In the genomic region with DNA sequence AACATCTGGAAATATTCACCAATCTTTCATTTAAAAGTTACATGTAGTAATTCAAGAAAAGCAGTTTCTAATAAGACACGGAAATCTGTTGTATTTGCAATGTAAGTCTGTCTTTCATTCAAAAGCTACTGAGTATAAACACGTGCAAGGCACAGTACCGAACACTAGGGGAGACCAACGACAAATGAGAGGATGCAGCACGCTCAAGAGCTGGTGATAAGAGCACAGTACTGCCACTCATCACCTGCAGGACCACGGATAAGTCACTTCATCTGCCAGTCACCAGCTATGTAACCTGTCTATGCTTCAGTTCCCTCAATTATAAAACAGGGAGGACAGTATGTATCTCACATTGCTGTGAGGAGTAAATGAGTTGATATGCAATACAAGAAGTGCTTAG, we compare ENCODE assay signal across 8 cellular contexts.
DNase-seq lines count a peak whose midpoint lies in the region; ATAC-seq and TF ChIP-seq lines count a peak whose summit lies in the region.

No MANE protein-coding gene starts in this region.

- H3K4me3 ChIP-seq in OCI-LY1 (ENCODE audit: low read depth, low read length, poor library complexity, severe bottlenecking): no peak overlapping the region

- H2AFZ ChIP-seq in OCI-LY1 (ENCODE audit: low read length): no peak overlapping the region

- no peaks in the 10 kb centered on the region for H3K79me2 ChIP-seq in OCI-LY1 (ENCODE audit: insufficient read depth, low read length)

- ATAC-seq in GM18519 (IDR thresholded peaks at IDR 0.05; ENCODE audit: low FRiP score, unreplicated experiment) (peak; percentile 61), GM18511 (IDR thresholded peaks at IDR 0.05; ENCODE audit: unreplicated experiment) (no peak), GM21737 (IDR thresholded peaks at IDR 0.05; ENCODE audit: unreplicated experiment) (no peak)

- no peaks in the 10 kb centered on the region for H3F3A ChIP-seq in OCI-LY1 (ENCODE audit: insufficient read depth, low read length)

- H3K9ac ChIP-seq in OCI-LY1 (ENCODE audit: low read length): no peak overlapping the region

- no peaks in the 10 kb centered on the region for H3K9me2 ChIP-seq in OCI-LY1 (ENCODE audit: low read depth, low read length)

- H3K27ac ChIP-seq in OCI-LY1 (ENCODE audit: low read depth, low read length, poor library complexity, severe bottlenecking): no peak overlapping the region

- H3K4me2 ChIP-seq in OCI-LY1 (ENCODE audit: low read length): no peak overlapping the region

- no peaks in the 10 kb centered on the region for H3K27me3 ChIP-seq in OCI-LY1 (ENCODE audit: insufficient read depth, low read length)

- TF ChIP-seq CTCF in OCI-LY1 (IDR thresholded peaks at IDR 0.05; ENCODE audit: low read length): peak; percentile 61

- H4K20me1 ChIP-seq in OCI-LY1 (ENCODE audit: insufficient read depth, low read length): no peaks in the 10 kb centered on the region

- H3K36me3 ChIP-seq in OCI-LY1 (ENCODE audit: insufficient read depth, low read length): no peaks in the 10 kb centered on the region

- DNase-seq in AML-193 (lab: John Stamatoyannopoulos, UW): peak; percentile 12 to 20
- DNase-seq in activated effector memory CD4-positive, alpha-beta T cell treated with Interleukin-2 at 50 U/mL for 16 hours: peak; percentile 21
- DNase-seq in iris pigment epithelial cell (ENCODE audit: low read depth): peak; percentile 21
- DNase-seq in NCI-H524 treated with DMSO at 0.1 percent for 48 hours (lab: John Stamatoyannopoulos, UW): no peak

- H3K9me3 ChIP-seq in OCI-LY1 (ENCODE audit: low read length): no peaks in the 10 kb centered on the region

- peaks cover 8% of the 10 kb centered on the region for H3K4me1 ChIP-seq in OCI-LY1 (ENCODE audit: insufficient read depth, low read length, severe bottlenecking)
